8 cellular contexts compared by ENCODE assay signal in the genomic region with DNA sequence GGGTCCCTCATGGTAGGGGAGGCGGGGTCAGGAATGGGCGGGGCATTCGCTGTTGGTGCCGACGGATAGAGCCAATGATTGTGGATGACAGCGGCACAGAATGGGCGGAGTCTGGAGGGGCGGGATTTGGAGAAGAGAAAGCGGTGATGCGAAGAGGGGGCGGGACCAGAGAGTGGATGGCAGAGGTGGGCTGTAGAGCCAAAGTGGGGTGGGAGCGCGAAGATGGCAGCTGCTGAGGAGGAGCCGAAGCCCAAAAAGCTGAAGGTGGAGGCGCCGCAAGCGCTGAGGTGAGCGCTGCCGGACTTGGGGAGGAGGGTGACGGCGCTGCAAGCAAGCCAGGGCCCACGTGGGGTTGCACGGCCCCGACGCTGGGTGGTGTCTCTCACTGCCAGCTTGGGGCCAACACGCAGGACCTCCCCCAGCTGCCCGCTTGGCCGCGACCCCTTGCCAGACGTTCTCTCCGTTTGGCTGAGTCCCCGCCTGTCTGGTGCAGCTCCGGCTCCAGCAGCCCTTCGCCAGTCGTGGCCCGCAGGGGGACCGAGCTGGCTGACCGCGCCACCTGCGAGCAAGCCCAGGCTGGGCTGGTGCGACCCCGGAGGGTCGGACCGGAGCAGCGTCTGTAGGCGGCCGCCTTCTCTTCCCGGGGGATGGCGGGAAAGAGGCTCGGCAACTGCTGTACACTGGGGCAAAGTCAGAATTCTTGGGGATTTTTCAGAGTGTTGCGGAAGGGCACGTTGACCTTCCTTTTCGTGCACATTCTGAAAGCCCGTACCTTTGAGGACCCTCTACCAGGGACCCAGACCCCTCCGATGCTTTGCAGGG. TPM values are rescaled to one million over a fixed set of nuclear protein-coding genes. Genes with fewer than 3 reads are reported as not detected.
DNase-seq lines count a peak whose midpoint lies in the region; TF ChIP-seq lines count a peak whose summit lies in the region.

Gene ADK, plus strand, starts transcription at position 165 of the 822 bp plus-strand sequence. Its CDS starts 58 bp downstream, at position 223.

- no peaks in the 10 kb centered on the region for H3K27me3 ChIP-seq in adipocyte (replicated peaks; ENCODE audit: control insufficient read depth, insufficient read depth, low read length)

- peak within 1 kb of the TSS; percentile 97 for H3K9ac ChIP-seq in adipocyte (ENCODE audit: low read length)

- DNase-seq in HFF-Myc (ENCODE audit: extremely low read depth, low read depth) (peak; percentile 96), NB4 (ENCODE audit: low read depth) (peak; percentile 99), T follicular helper cell (ENCODE audit: low read depth) (peak; percentile 100), adipocyte (ENCODE audit: low read depth) (peak; percentile 99), cardiac septum (ENCODE audit: low spot score) (peak; percentile 100), posterior cingulate gyrus (peak; percentile 97 to 100 (median 99)), ureter (ENCODE audit: low spot score) (peak; percentile 100)

- intact Hi-C loops in cardiac septum (cut with DNase I) (loop anchor here (2.0 kb wide), 1 partner anchor 26 kb away; no protein-coding TSS in a partner anchor), posterior cingulate gyrus (cut with DNase I) (loop anchor here (2.0 kb wide), 1 partner anchor 26 kb away; no protein-coding TSS in a partner anchor)

- H3K36me3 ChIP-seq in adipocyte (ENCODE audit: control insufficient read depth, insufficient read depth, low read length, severe bottlenecking), result peaks cover 3% of the 10 kb centered on the region

- H3K9me3 ChIP-seq in adipocyte (ENCODE audit: control insufficient read depth, low read length), result no peaks in the 10 kb centered on the region

- TF ChIP-seq CTCF in HFF-Myc (IDR thresholded peaks at IDR 0.05; ENCODE audit: low read depth, low read length, missing control alignments), result peak; percentile 31
- peak; percentile 11 for TF ChIP-seq CTCF in NB4 (IDR thresholded peaks at IDR 0.05; ENCODE audit: low read depth, low read length)

- H3K4me1 ChIP-seq in adipocyte (ENCODE audit: control insufficient read depth, insufficient read depth, low read length), result peaks cover 19% of the 10 kb centered on the region

- H3K4me3 ChIP-seq in HFF-Myc (replicated peaks; ENCODE audit: low read depth, low read length) (peak within 1 kb of the TSS; percentile 89), NB4 (ENCODE audit: low read depth, low read length) (peak within 1 kb of the TSS; percentile 97), adipocyte (ENCODE audit: low read length) (peak within 1 kb of the TSS; percentile 99)

- peak; percentile 70 for TF ChIP-seq POLR2A in GM10847 (IDR thresholded peaks at IDR 0.05; ENCODE audit: extremely low read depth, insufficient read length)
- TF ChIP-seq POLR2A in NB4 (IDR thresholded peaks at IDR 0.05; ENCODE audit: extremely low read depth, insufficient read length), result peak; percentile 80

RNA-seq across cellular contexts. Expression of gene ADK, which starts in this region (rescaled TPM):
- total RNA-seq in cardiac septum, result 28.0 TPM
- total RNA-seq in ureter, result 40.8 TPM

Comparison
In these comparisons a context has a peak if more than half of its experiments do, and no peak if none do; other contexts are left out.
1. Peak in every context shown above with its lines: DNase-seq and H3K4me3 ChIP-seq.